ENCODE assay signal across 24 cellular contexts in genomic region chr9:98201749-98202148, GRCh38. TPM values are rescaled to one million over a fixed set of nuclear protein-coding genes. Genes with fewer than 3 reads are reported as not detected.
A peak's percentile ranks its signal among the peaks of the same experiment; 100 is the strongest.
DNase-seq lines count a peak whose midpoint lies in the region; ATAC-seq, FAIRE-seq and TF ChIP-seq lines count a peak whose summit lies in the region.
"Had no signal": no experiment of that assay in that cellular context is flagged by ENCODE, and none has a peak within 500 bp of the region (broad histone marks: within the 10 kb centered on the region; RNA-seq: fewer than 3 reads in every experiment).

No MANE protein-coding gene starts in this region.

- H2BK5ac ChIP-seq in H1 (ENCODE audit: low read depth, low read length) = 0 out of 2 replicates have a peak overlapping the region, but pooled peaks have one; percentile 31

- no peak overlapping the region for H2BK120ac ChIP-seq in H1 (replicated peaks; ENCODE audit: low read depth, low read length)

- ATAC-seq in upper lobe of right lung = no peak
- ATAC-seq: A549; CD8-positive, alpha-beta T cell; GM23338 had no signal

- H3K23me2 ChIP-seq in H1 (ENCODE audit: low read depth, low read length) = no peaks in the 10 kb centered on the region

- 94% methylated on average over 7 of the region's 7 CpGs; no CpG with 5 or more reads in 1 of the 2 experiments for WGBS in H1 (ENCODE audit: extremely low coverage in 1 of 2, insufficient coverage in 1 of 2, insufficient read length in 1 of 2, insufficient replicate concordance in 2 of 2, low coverage in 1 of 2, low lambda C conversion rate in 2 of 2, missing lambda C conversion rate in 1 of 2), 2 experiments

- intact Hi-C loops in upper lobe of right lung (cut with DNase I) (no loop called here), CD14-positive monocyte (cut with micrococcal nuclease) (loop anchor here in 1 of 2 donors (10.0 kb wide), 1 partner anchor 127 kb away; no protein-coding TSS in a partner anchor)

- H2AFZ ChIP-seq in OCI-LY3 (ENCODE audit: low read depth, low read length) (no peak overlapping the region), H1 (ENCODE audit: low read length) (no peak overlapping the region), osteoblast (ENCODE audit: low read length) (no peak overlapping the region)
- H2AFZ ChIP-seq: GM23338 had no signal

- no peaks in the 10 kb centered on the region for H3K9me3 Mint-ChIP-seq in CD14-positive monocyte
- H3K9me3 Mint-ChIP-seq: CD4-positive, CD25-positive, alpha-beta regulatory T cell; CD8-positive, alpha-beta T cell; GM23338; HFFc6 had no signal

- H3K27ac ChIP-seq in BLaER1 (no peak overlapping the region), OCI-LY3 (ENCODE audit: low read length) (no peak overlapping the region), H1 (ENCODE audit: low read depth, low read length) (no peak overlapping the region), osteoblast (ENCODE audit: low read depth, low read length) (no peak overlapping the region), upper lobe of right lung (no peak overlapping the region)
- H3K27ac ChIP-seq: A549 had no signal

- peaks cover 0 to 2% (median 0%) of the 10 kb centered on the region in 3 donors for H3K27me3 Mint-ChIP-seq in CD14-positive monocyte (ENCODE audit: low read depth in 3 of 3)
- H3K27me3 Mint-ChIP-seq: CD4-positive, CD25-positive, alpha-beta regulatory T cell had no signal

- H3K27me3 ChIP-seq in BLaER1 (no peaks in the 10 kb centered on the region), OCI-LY3 (ENCODE audit: low read depth, low read length) (no peaks in the 10 kb centered on the region), H1 (replicated peaks in 1 of 4; ENCODE audit: control insufficient read depth in 3 of 4, extremely low read depth in 1 of 4, insufficient read depth in 3 of 4, low read length in 3 of 4) (no peaks in the 10 kb centered on the region), osteoblast (ENCODE audit: insufficient read depth, low read length) (no peaks in the 10 kb centered on the region), upper lobe of right lung (no peaks in the 10 kb centered on the region)
- H3K27me3 ChIP-seq: BE2C had no signal

- H3K36me3 Mint-ChIP-seq in CD14-positive monocyte = peaks cover 69 to 87% of the 10 kb centered on the region in 2 donors
- H3K36me3 Mint-ChIP-seq: CD8-positive, alpha-beta T cell had no signal

- peaks cover 6% of the 10 kb centered on the region for H3K4me1 Mint-ChIP-seq in CD14-positive monocyte

- H3K4me3 ChIP-seq in BLaER1 (no peak overlapping the region), OCI-LY3 (ENCODE audit: low read length) (no peak overlapping the region), H1 (ENCODE audit: extremely low read depth in 1 of 4, insufficient read depth in 2 of 4, low read depth in 3 of 4, low read length in 4 of 4) (no peak overlapping the region), osteoblast (ENCODE audit: insufficient read depth, low read length) (no peak overlapping the region), upper lobe of right lung (no peak overlapping the region)
- H3K4me3 ChIP-seq: A549, GM23338, HAP-1 had no signal

- no peaks in the 10 kb centered on the region for H3K79me2 ChIP-seq in OCI-LY3 (ENCODE audit: low read length)
- no peaks in the 10 kb centered on the region for H3K79me2 ChIP-seq in H1 (ENCODE audit: control insufficient read depth in 1 of 2, insufficient read depth in 2 of 2, low read length in 2 of 2)
- peaks cover 2% of the 10 kb centered on the region for H3K79me2 ChIP-seq in osteoblast (ENCODE audit: insufficient read depth, low read length)

- H3K23ac ChIP-seq in H1 (ENCODE audit: insufficient read length) = no peak overlapping the region

- no peak overlapping the region for H2BK20ac ChIP-seq in H1 (ENCODE audit: low read length)

- TF ChIP-seq CTCF in OCI-LY3 (IDR thresholded peaks at IDR 0.05; ENCODE audit: low read depth, low read length) = no peak
- no peak for TF ChIP-seq CTCF in H1 (IDR thresholded peaks at IDR 0.05; ENCODE audit: control extremely low read depth in 1 of 3, insufficient read depth in 1 of 3, low read depth in 1 of 3, low read length in 3 of 3)
- no peak for TF ChIP-seq CTCF in osteoblast (IDR thresholded peaks at IDR 0.05; ENCODE audit: extremely low read depth, low read depth, low read length)
- TF ChIP-seq CTCF in upper lobe of right lung (IDR thresholded peaks at IDR 0.05) = no peak
- TF ChIP-seq CTCF in CD14-positive monocyte (IDR thresholded peaks at IDR 0.05) = no peak

- H3K56ac ChIP-seq in H1 (replicated peaks; ENCODE audit: insufficient read length, low read depth, low read length) = no peak overlapping the region

- H3K79me1 ChIP-seq in H1 (ENCODE audit: low read depth, low read length) = no peaks in the 10 kb centered on the region

- H2BK15ac ChIP-seq in H1 (ENCODE audit: low read length) = no peak overlapping the region

- no peak overlapping the region for H4K5ac ChIP-seq in H1 (ENCODE audit: insufficient read length, low read depth, low read length)

- H2BK12ac ChIP-seq in H1 (ENCODE audit: low read depth, low read length) = no peak overlapping the region

- peaks cover 7% of the 10 kb centered on the region; the same call in 1 of the 2 replicates for H3K4me1 ChIP-seq in BLaER1
- H3K4me1 ChIP-seq in OCI-LY3 (ENCODE audit: low read length) = peaks cover 38% of the 10 kb centered on the region
- H3K4me1 ChIP-seq in H1 (replicated peaks in 1 of 4; ENCODE audit: control insufficient read depth in 3 of 4, insufficient read depth in 4 of 4, low read length in 3 of 4) = peaks cover 0 to 10% (median 6%) of the 10 kb centered on the region in 4 experiments; a peak in 6 of 7 replicates
- H3K4me1 ChIP-seq in osteoblast (ENCODE audit: insufficient read depth, low read length) = no peaks in the 10 kb centered on the region
- H3K4me1 ChIP-seq in upper lobe of right lung = peaks cover 6% of the 10 kb centered on the region
- H3K4me1 ChIP-seq: BE2C, Caco-2, HAP-1 had no signal

- no peak overlapping the region for H2AK5ac ChIP-seq in H1 (ENCODE audit: low read depth, low read length)

- no peak overlapping the region for H3K4ac ChIP-seq in H1 (replicated peaks; ENCODE audit: insufficient read length, low read depth, low read length)

- no peak overlapping the region for H4K91ac ChIP-seq in H1 (replicated peaks; ENCODE audit: insufficient read length, low read length)

- H3K4me2 ChIP-seq in BLaER1 = peak overlapping the region; percentile 42; the same call in 1 of the 2 replicates
- H3K4me2 ChIP-seq in OCI-LY3 (ENCODE audit: low read length) = peak overlapping the region; percentile 47
- H3K4me2 ChIP-seq in H1 (ENCODE audit: insufficient read depth in 1 of 2, low read depth in 2 of 2, low read length in 2 of 2) = no peak overlapping the region
- H3K4me2 ChIP-seq in osteoblast (ENCODE audit: insufficient read depth, low read length) = no peak overlapping the region
- H3K4me2 ChIP-seq: A549, GM23338 had no signal

- TF ChIP-seq EP300 in H1 (IDR thresholded peaks at IDR 0.05; ENCODE audit: borderline replicate concordance in 1 of 2, low read depth in 2 of 2, low read length in 2 of 2) = no peak

- TF ChIP-seq POLR2A in H1 (IDR thresholded peaks at IDR 0.05; ENCODE audit: control extremely low read depth in 1 of 2, low read depth in 2 of 2, low read length in 2 of 2) = no peak

- H3K36me3 ChIP-seq in BLaER1 (no peaks in the 10 kb centered on the region), OCI-LY3 (replicated peaks; ENCODE audit: low read depth, low read length) (no peaks in the 10 kb centered on the region), H1 (ENCODE audit: control insufficient read depth in 2 of 4, insufficient read depth in 4 of 4, low read length in 3 of 4) (no peaks in the 10 kb centered on the region), osteoblast (ENCODE audit: insufficient read depth, low read length) (peaks cover 82% of the 10 kb centered on the region), upper lobe of right lung (peaks cover 55% of the 10 kb centered on the region)
- H3K36me3 ChIP-seq: BE2C, HAP-1 had no signal

- no peak overlapping the region for H3K14ac ChIP-seq in H1 (ENCODE audit: insufficient read length)

- no peaks in the 10 kb centered on the region for H4K20me1 ChIP-seq in BLaER1
- H4K20me1 ChIP-seq in OCI-LY3 (ENCODE audit: insufficient read depth, low read length) = no peaks in the 10 kb centered on the region
- H4K20me1 ChIP-seq in H1 (replicated peaks in 1 of 2; ENCODE audit: control insufficient read depth in 1 of 2, insufficient read depth in 2 of 2, low read length in 2 of 2) = no peaks in the 10 kb centered on the region
- H4K20me1 ChIP-seq in osteoblast (ENCODE audit: insufficient read depth, low read length) = no peaks in the 10 kb centered on the region

- no peak overlapping the region for H3K18ac ChIP-seq in H1 (ENCODE audit: extremely low read depth, low read length)

- TF ChIP-seq RAD21 in H1 (IDR thresholded peaks at IDR 0.05 in 1 of 2, conservative IDR thresholded peaks at IDR 0.05 in 1 of 2; ENCODE audit: low read depth in 2 of 2, low read length in 2 of 2) = no peak

- DNase-seq in H1 (ENCODE audit: low read depth in 1 of 2, low spot score in 2 of 2) (no peak), osteoblast (ENCODE audit: insufficient read length, low spot score, missing footprints) (peak; percentile 46), kidney glomerular epithelial cell (lab: John Stamatoyannopoulos, UW) (no peak), upper lobe of right lung (no peak), CD14-positive monocyte (ENCODE audit: low spot score) (no peak)
- DNase-seq: 8988T; ACHN; AML-193; BE2C; C1 segment of cervical spinal cord; Caco-2; CD4-positive, CD25-positive, alpha-beta regulatory T cell; CD8-positive, alpha-beta T cell; DMS153; DND-41; HFFc6 had no signal

- CTCF ChIA-PET in H1 (lab: Charles Lee; ENCODE audit: partially characterized antibody) = interaction anchor here (0.5 to 8.3 kb wide), 6 partner anchors 10 to 1935 kb away, joined by 3 to 62 read pairs (median 3); partner anchors contain the start of gene TBC1D2

- no peak overlapping the region for H4K8ac ChIP-seq in H1 (ENCODE audit: extremely low read depth, insufficient read depth, low read length)

- H3K9ac ChIP-seq in BLaER1 (no peak overlapping the region), OCI-LY3 (ENCODE audit: low read length) (no peak overlapping the region), H1 (replicated peaks in 1 of 4; ENCODE audit: extremely low read depth in 1 of 4, low read depth in 3 of 4, low read length in 3 of 4) (no peak overlapping the region)

- POLR2A ChIA-PET in H1 (lab: Charles Lee; ENCODE audit: partially characterized antibody) = no interaction called here

- no peak overlapping the region for H3K27ac Mint-ChIP-seq in CD14-positive monocyte
- H3K27ac Mint-ChIP-seq: CD8-positive, alpha-beta T cell; GM23338; HFFc6 had no signal

- no peak overlapping the region for H3K4me3 Mint-ChIP-seq in CD14-positive monocyte
- H3K4me3 Mint-ChIP-seq: CD4-positive, CD25-positive, alpha-beta regulatory T cell; CD8-positive, alpha-beta T cell; GM23338; HFFc6 had no signal

- FAIRE-seq in H1 (lab: Jason Lieb, UNC) = no peak
- FAIRE-seq: A549, G401.6, GM19239, H54 had no signal

- no peaks in the 10 kb centered on the region for H3K9me3 ChIP-seq in BLaER1
- H3K9me3 ChIP-seq in OCI-LY3 (ENCODE audit: insufficient read depth, low read length) = no peaks in the 10 kb centered on the region
- no peaks in the 10 kb centered on the region for H3K9me3 ChIP-seq in H1 (ENCODE audit: insufficient read depth in 2 of 2, low read depth in 1 of 2, low read length in 1 of 2)
- no peaks in the 10 kb centered on the region for H3K9me3 ChIP-seq in osteoblast (ENCODE audit: low read depth, low read length)
- no peaks in the 10 kb centered on the region for H3K9me3 ChIP-seq in upper lobe of right lung
- H3K9me3 ChIP-seq: A549, BE2C, Caco-2, HAP-1 had no signal

RNA-seq across cellular contexts. Expression of gene CORO2A, which starts 9.3 kb away (rescaled TPM):
- 26.2 and 27.9 TPM in 2 replicates for total RNA-seq in H1 (2021; fragmentation: NEBNext Ultra II Directional; extraction: Animal tissue kit (Norgen Biotek cat#: 25700))
- 13.7 and 15.3 TPM in 2 replicates for polyA plus RNA-seq in H1 (2011; rRNA removed)
- 17.8 TPM for polyA plus RNA-seq in H1 (2011; cell fraction: cytosol; rRNA removed)
- polyA plus RNA-seq in H1 (2011; cell fraction: nucleus; rRNA removed) = 10.6 TPM
- polyA plus RNA-seq in H1 (2012, experiment 1 of 2) = 13.2 to 15.8 TPM (median 13.7 TPM) in 4 replicates
- polyA plus RNA-seq in H1 (2012, experiment 2 of 2) = 5.4 TPM
- polyA plus RNA-seq in H1 (2013, experiment 1 of 2) = 25.8 TPM
- 26.8 TPM for polyA plus RNA-seq in H1 (2013, experiment 2 of 2)
- 26.1 and 31.3 TPM in 2 replicates for polyA minus RNA-seq in H1 (2011; rRNA and poly(A)+ RNA removed)
- 13.2 TPM for polyA minus RNA-seq in H1 (2011; cell fraction: cytosol; rRNA and poly(A)+ RNA removed)
- 8.3 TPM for polyA minus RNA-seq in H1 (2011; cell fraction: nucleus; rRNA and poly(A)+ RNA removed)
- total RNA-seq in osteoblast = 0.29 and 0.72 TPM in 2 replicates
- 20.0 TPM for total RNA-seq in upper lobe of right lung
- 1 to 10 TPM; 2.1 to 3.5 TPM for polyA plus RNA-seq in CD14-positive monocyte

RNA-seq across cellular contexts. Expression of gene TBC1D2, which starts 53.7 kb away (rescaled TPM):
- 7.4 and 8.0 TPM in 2 replicates for total RNA-seq in H1 (2021; fragmentation: NEBNext Ultra II Directional; extraction: Animal tissue kit (Norgen Biotek cat#: 25700))
- polyA plus RNA-seq in H1 (2011; rRNA removed) (7.4 and 10.9 TPM in 2 replicates), CD14-positive monocyte (10 to 100 TPM; 23.2 to 34.4 TPM)
- 7.7 TPM for polyA plus RNA-seq in H1 (2011; cell fraction: cytosol; rRNA removed)
- 15.0 TPM for polyA plus RNA-seq in H1 (2011; cell fraction: nucleus; rRNA removed)
- 4.2 to 6.0 TPM (median 4.9 TPM) in 4 replicates for polyA plus RNA-seq in H1 (2012, experiment 1 of 2)
- 4.4 TPM for polyA plus RNA-seq in H1 (2012, experiment 2 of 2)
- 7.4 TPM for polyA plus RNA-seq in H1 (2013, experiment 1 of 2)
- 6.9 TPM for polyA plus RNA-seq in H1 (2013, experiment 2 of 2)
- 7.0 and 7.4 TPM in 2 replicates for polyA minus RNA-seq in H1 (2011; rRNA and poly(A)+ RNA removed)
- 4.3 TPM for polyA minus RNA-seq in H1 (2011; cell fraction: cytosol; rRNA and poly(A)+ RNA removed)
- polyA minus RNA-seq in H1 (2011; cell fraction: nucleus; rRNA and poly(A)+ RNA removed) = 8.0 TPM
- total RNA-seq in osteoblast (114 and 128 TPM in 2 replicates), upper lobe of right lung (71.8 TPM)

Comparison
In these comparisons a context has a peak if more than half of its experiments do, and no peak if none do; other contexts are left out.
1. H3K4me2 ChIP-seq: peak in BLaER1 (single experiment) and OCI-LY3 (single experiment); none in H1 (0 of 2) and osteoblast (single experiment).
2. RNA of gene CORO2A, which starts 9.3 kb away (total RNA-seq): 26.2 to 27.9 TPM in H1 and 20.0 TPM in upper lobe of right lung (single experiment); 0.29 to 0.72 TPM in osteoblast; every median in the first group is over 10 times any median in the second.